19 cellular contexts compared by ENCODE assay signal in genomic region chr7:149279111-149279743, GRCh38.
"Had no signal": no experiment of that assay in that cellular context is flagged by ENCODE, and none has a peak within 500 bp of the region (broad histone marks: within the 10 kb centered on the region; RNA-seq: fewer than 3 reads in every experiment).

No MANE protein-coding gene starts in this region.

- H3K9me3 ChIP-seq: mucosa of descending colon, ovary, prostate gland, right lobe of liver, tibial artery, upper lobe of left lung, uterus had no signal

- H3K27ac Mint-ChIP-seq: endodermal cell; stimulated activated naive CD8-positive, alpha-beta T cell treated with anti-CD3 and anti-CD28 coated beads, Interleukin-15, Interleukin-2, amounts not matched to agents 100 ng/mL and 50 ng/mL, for 24 hours had no signal

- H3K79me2 ChIP-seq: hepatocyte had no signal

- H3K27ac ChIP-seq: hepatocyte, ovary, prostate gland, right lobe of liver, tibial artery, upper lobe of left lung, uterus had no signal

- H3K4me3 ChIP-seq: hepatocyte, mucosa of descending colon, ovary, prostate gland, right lobe of liver, tibial artery, upper lobe of left lung, uterus had no signal

- H3K4me3 Mint-ChIP-seq: endodermal cell; naive thymus-derived CD8-positive, alpha-beta T cell; neural crest cell; stimulated activated effector memory CD8-positive, alpha-beta T cell treated with anti-CD3 and anti-CD28 coated beads, Interleukin-12 subunit alpha, Interleukin-12 subunit beta, amount 100 ng/mL, for 72 hours; stimulated activated naive CD8-positive, alpha-beta T cell treated with anti-CD3 and anti-CD28 coated beads, Interleukin-15, Interleukin-2, amounts not matched to agents 100 ng/mL and 50 ng/mL, for 24 hours had no signal

- H2AFZ ChIP-seq: hepatocyte had no signal

- H3K9me3 Mint-ChIP-seq: endodermal cell; naive thymus-derived CD8-positive, alpha-beta T cell; stimulated activated effector memory CD8-positive, alpha-beta T cell treated with anti-CD3 and anti-CD28 coated beads, Interleukin-12 subunit alpha, Interleukin-12 subunit beta, amount 100 ng/mL, for 72 hours; stimulated activated naive CD8-positive, alpha-beta T cell treated with anti-CD3 and anti-CD28 coated beads, Interleukin-15, Interleukin-2, amounts not matched to agents 100 ng/mL and 50 ng/mL, for 24 hours had no signal

- H3K4me2 ChIP-seq: hepatocyte had no signal

- H3K4me1 Mint-ChIP-seq: endodermal cell, neural crest cell had no signal

- H3K4me1 ChIP-seq: prostate gland, tibial artery, uterus had no signal

- ATAC-seq: mucosa of descending colon; naive thymus-derived CD8-positive, alpha-beta T cell; right lobe of liver; stimulated activated effector memory CD8-positive, alpha-beta T cell treated with anti-CD3 and anti-CD28 coated beads, Interleukin-12 subunit alpha, Interleukin-12 subunit beta, amount 100 ng/mL, for 72 hours had no signal

- FAIRE-seq: colon had no signal

- DNase-seq: dermis blood vessel endothelial cell; endodermal cell; foreskin melanocyte; kidney glomerular epithelial cell; mucosa of descending colon; naive thymus-derived CD8-positive, alpha-beta T cell; ovary; right lobe of liver; stimulated activated CD4-positive, alpha-beta T cell treated with anti-CD3 and anti-CD28 coated beads, Interleukin-4, amount 100 ng/mL, for 1 hour; stimulated activated CD8-positive, alpha-beta memory T cell treated with anti-CD3 and anti-CD28 coated beads, Interleukin-4, amount 100 ng/mL, for 48 hours; tibial artery; uterus had no signal

- H3K36me3 ChIP-seq: ovary, uterus had no signal

- H3K27me3 Mint-ChIP-seq: naive thymus-derived CD8-positive, alpha-beta T cell; stimulated activated naive CD8-positive, alpha-beta T cell treated with anti-CD3 and anti-CD28 coated beads, Interleukin-15, Interleukin-2, amounts not matched to agents 100 ng/mL and 50 ng/mL, for 24 hours had no signal

- H3K27me3 ChIP-seq: hepatocyte, ovary, right lobe of liver, tibial artery, upper lobe of left lung, uterus had no signal
